8 cellular contexts compared by ENCODE assay signal in the genomic region with DNA sequence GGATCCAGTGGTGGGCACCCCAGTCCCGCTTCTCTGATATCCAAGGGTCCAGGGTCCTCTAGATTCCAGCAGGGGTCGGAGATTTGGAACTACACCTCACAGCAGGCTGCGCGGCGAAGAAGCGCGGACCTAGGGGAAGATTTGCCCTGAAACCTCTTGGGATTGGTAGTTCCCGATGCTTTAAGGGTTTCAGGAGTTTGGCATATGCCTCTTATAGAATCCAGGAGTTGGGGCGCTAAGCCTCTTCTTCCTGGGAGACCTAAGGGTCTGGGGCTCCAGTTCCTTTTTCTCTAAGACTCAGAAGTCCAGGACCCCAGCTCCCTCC. TPM values are rescaled to one million over a fixed set of nuclear protein-coding genes. Genes with fewer than 3 reads are reported as not detected.
DNase-seq lines count a peak whose midpoint lies in the region; ATAC-seq and TF ChIP-seq lines count a peak whose summit lies in the region.

No MANE protein-coding gene starts in this region.

- peak; percentile 30 for TF ChIP-seq CTCF in foreskin keratinocyte (conservative IDR thresholded peaks at IDR 0.05)

- H3K27me3 ChIP-seq in H7 (ENCODE audit: control insufficient read depth, insufficient read depth, low read length) (no peaks in the 10 kb centered on the region), foreskin keratinocyte (no peaks in the 10 kb centered on the region), skeletal muscle tissue (ENCODE audit: control insufficient read depth in 3 of 3, insufficient read depth in 3 of 3, low read length in 3 of 3) (no peaks in the 10 kb centered on the region)

- H3K9me3 ChIP-seq in skeletal muscle tissue (ENCODE audit: control insufficient read depth in 3 of 3, low read length in 3 of 3), result no peaks in the 10 kb centered on the region

- H3K9ac ChIP-seq in skeletal muscle tissue (ENCODE audit: low read depth in 1 of 3, low read length in 3 of 3), result peak overlapping the region; percentile 91

- H3K4me3 ChIP-seq in H7 (ENCODE audit: insufficient read depth, low read depth, low read length), result peak overlapping the region; percentile 90
- H3K4me3 ChIP-seq in skeletal muscle tissue (ENCODE audit: low read length in 3 of 3), result peak overlapping the region; percentile 87 to 94 (median 91)

- DNase-seq in H7 (no peak), foreskin keratinocyte (no peak), UCSD-AML1 (lab: John Stamatoyannopoulos, UW; ENCODE audit: unreplicated experiment) (no peak), NCI-H226 (no peak), NCI-H2107 treated with DMSO at 0.1 percent for 48 hours (lab: John Stamatoyannopoulos, UW; ENCODE audit: unreplicated experiment) (no peak)

- H3K27ac ChIP-seq in foreskin keratinocyte (peak overlapping the region; percentile 56), skeletal muscle tissue (ENCODE audit: low read depth, low read length) (peak overlapping the region; percentile 90)

- ATAC-seq in SK-N-SH treated with all-trans-retinoic acid at 6 μM for 48 hours, result peak; percentile 36
- peak; percentile 1 for ATAC-seq in foreskin keratinocyte
- ATAC-seq in HG03439 (IDR thresholded peaks at IDR 0.05; ENCODE audit: unreplicated experiment), result no peak

- H3K4me1 ChIP-seq in foreskin keratinocyte (no peaks in the 10 kb centered on the region), skeletal muscle tissue (ENCODE audit: control insufficient read depth in 3 of 3, insufficient read depth in 3 of 3, low read length in 3 of 3) (peaks cover 20 to 33% (median 28%) of the 10 kb centered on the region in 3 donors)

- peaks cover 25% of the 10 kb centered on the region for H3K36me3 ChIP-seq in H7 (replicated peaks; ENCODE audit: control insufficient read depth, insufficient read depth, low read length)
- peaks cover 16 to 29% (median 20%) of the 10 kb centered on the region in 3 donors for H3K36me3 ChIP-seq in skeletal muscle tissue (ENCODE audit: control insufficient read depth in 3 of 3, insufficient read depth in 3 of 3, low read length in 3 of 3)

TF ChIP-seq in SK-N-SH treated with all-trans-retinoic acid at 6 μM for 48 hours, 23 proteins besides CTCF, POLR2A, EP300 and RAD21:
- no peak for TF ChIP-seq ARNTL (CRISPR knock-in tag; IDR thresholded peaks at IDR 0.05; ENCODE audit: borderline replicate concordance, low read depth)
- no peak for TF ChIP-seq ESRRG (CRISPR knock-in tag; IDR thresholded peaks at IDR 0.05)
- TF ChIP-seq SNAI2 (CRISPR knock-in tag; IDR thresholded peaks at IDR 0.05), result no peak
- TF ChIP-seq, protein P1, sequence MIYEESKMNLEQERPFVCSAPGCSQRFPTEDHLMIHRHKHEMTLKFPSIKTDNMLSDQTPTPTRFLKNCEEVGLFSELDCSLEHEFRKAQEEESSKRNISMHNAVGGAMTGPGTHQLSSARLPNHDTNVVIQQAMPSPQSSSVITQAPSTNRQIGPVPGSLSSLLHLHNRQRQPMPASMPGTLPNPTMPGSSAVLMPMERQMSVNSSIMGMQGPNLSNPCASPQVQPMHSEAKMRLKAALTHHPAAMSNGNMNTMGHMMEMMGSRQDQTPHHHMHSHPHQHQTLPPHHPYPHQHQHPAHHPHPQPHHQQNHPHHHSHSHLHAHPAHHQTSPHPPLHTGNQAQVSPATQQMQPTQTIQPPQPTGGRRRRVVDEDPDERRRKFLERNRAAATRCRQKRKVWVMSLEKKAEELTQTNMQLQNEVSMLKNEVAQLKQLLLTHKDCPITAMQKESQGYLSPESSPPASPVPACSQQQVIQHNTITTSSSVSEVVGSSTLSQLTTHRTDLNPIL (CRISPR knock-in tag; IDR thresholded peaks at IDR 0.05; ENCODE audit: low read depth), result no peak
- no peak for TF ChIP-seq GLIS3 (CRISPR knock-in tag; IDR thresholded peaks at IDR 0.05)
- no peak for TF ChIP-seq ZNF8 (CRISPR knock-in tag; IDR thresholded peaks at IDR 0.05)
- no peak for TF ChIP-seq BACH2 (CRISPR knock-in tag; IDR thresholded peaks at IDR 0.05; ENCODE audit: borderline replicate concordance)
- no peak for TF ChIP-seq TCF4 (CRISPR knock-in tag; IDR thresholded peaks at IDR 0.05; ENCODE audit: borderline replicate concordance)
- no peak for TF ChIP-seq ZFP30 (CRISPR knock-in tag; IDR thresholded peaks at IDR 0.05)
- TF ChIP-seq, protein P2, sequence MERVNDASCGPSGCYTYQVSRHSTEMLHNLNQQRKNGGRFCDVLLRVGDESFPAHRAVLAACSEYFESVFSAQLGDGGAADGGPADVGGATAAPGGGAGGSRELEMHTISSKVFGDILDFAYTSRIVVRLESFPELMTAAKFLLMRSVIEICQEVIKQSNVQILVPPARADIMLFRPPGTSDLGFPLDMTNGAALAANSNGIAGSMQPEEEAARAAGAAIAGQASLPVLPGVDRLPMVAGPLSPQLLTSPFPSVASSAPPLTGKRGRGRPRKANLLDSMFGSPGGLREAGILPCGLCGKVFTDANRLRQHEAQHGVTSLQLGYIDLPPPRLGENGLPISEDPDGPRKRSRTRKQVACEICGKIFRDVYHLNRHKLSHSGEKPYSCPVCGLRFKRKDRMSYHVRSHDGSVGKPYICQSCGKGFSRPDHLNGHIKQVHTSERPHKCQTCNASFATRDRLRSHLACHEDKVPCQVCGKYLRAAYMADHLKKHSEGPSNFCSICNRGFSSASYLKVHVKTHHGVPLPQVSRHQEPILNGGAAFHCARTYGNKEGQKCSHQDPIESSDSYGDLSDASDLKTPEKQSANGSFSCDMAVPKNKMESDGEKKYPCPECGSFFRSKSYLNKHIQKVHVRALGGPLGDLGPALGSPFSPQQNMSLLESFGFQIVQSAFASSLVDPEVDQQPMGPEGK (CRISPR knock-in tag; IDR thresholded peaks at IDR 0.05; ENCODE audit: borderline replicate concordance), result no peak
- no peak for TF ChIP-seq ZC3H10 (CRISPR knock-in tag; IDR thresholded peaks at IDR 0.05)
- TF ChIP-seq CSDC2 (CRISPR knock-in tag; IDR thresholded peaks at IDR 0.05), result no peak
- TF ChIP-seq TOX (CRISPR knock-in tag; IDR thresholded peaks at IDR 0.05; ENCODE audit: borderline replicate concordance), result no peak

RNA-seq across cellular contexts. Expression of a gene that starts 0.3 kb away (rescaled TPM):
- total RNA-seq in H7 (2014; rRNA removed; shearing (Covaris generic)), result 34.3 and 42.5 TPM in 2 replicates
- total RNA-seq in foreskin keratinocyte, result 23.7 and 33.0 TPM in 2 replicates
- 77.5 and 83.0 TPM in 2 replicates for polyA plus RNA-seq in foreskin keratinocyte
- 4.7 TPM for total RNA-seq in skeletal muscle tissue

RNA-seq across cellular contexts. Expression of a gene that starts 0.4 kb away (rescaled TPM):
- total RNA-seq in H7 (2014; rRNA removed; shearing (Covaris generic)), result 107 and 108 TPM in 2 replicates
- total RNA-seq in foreskin keratinocyte, result 115 and 118 TPM in 2 replicates
- polyA plus RNA-seq in foreskin keratinocyte, result 117 and 124 TPM in 2 replicates
- 31.3 TPM for total RNA-seq in skeletal muscle tissue

RNA-seq across cellular contexts. Expression of a gene that starts 11.0 kb away (rescaled TPM):
- 690 and 848 TPM in 2 replicates for total RNA-seq in H7 (2014; rRNA removed; shearing (Covaris generic))
- total RNA-seq in foreskin keratinocyte (307 and 373 TPM in 2 replicates), skeletal muscle tissue (362 TPM)
- 402 and 466 TPM in 2 replicates for polyA plus RNA-seq in foreskin keratinocyte

RNA-seq across cellular contexts. Expression of a gene that starts 23.3 kb away (rescaled TPM):
- total RNA-seq in H7 (2014; rRNA removed; shearing (Covaris generic)), result 1.4 and 1.8 TPM in 2 replicates
- 1.2 and 1.6 TPM in 2 replicates for total RNA-seq in foreskin keratinocyte
- 1.7 and 1.8 TPM in 2 replicates for polyA plus RNA-seq in foreskin keratinocyte
- total RNA-seq in skeletal muscle tissue, result 1.0 TPM

RNA-seq across cellular contexts. Expression of a gene that starts 24.1 kb away (rescaled TPM):
- 32.9 and 37.0 TPM in 2 replicates for total RNA-seq in H7 (2014; rRNA removed; shearing (Covaris generic))
- total RNA-seq in foreskin keratinocyte (27.0 and 29.0 TPM in 2 replicates), skeletal muscle tissue (8.4 TPM)
- polyA plus RNA-seq in foreskin keratinocyte, result 36.4 and 36.5 TPM in 2 replicates
